Comparison of ENCODE assay signal across 8 cellular contexts in the genomic region with DNA sequence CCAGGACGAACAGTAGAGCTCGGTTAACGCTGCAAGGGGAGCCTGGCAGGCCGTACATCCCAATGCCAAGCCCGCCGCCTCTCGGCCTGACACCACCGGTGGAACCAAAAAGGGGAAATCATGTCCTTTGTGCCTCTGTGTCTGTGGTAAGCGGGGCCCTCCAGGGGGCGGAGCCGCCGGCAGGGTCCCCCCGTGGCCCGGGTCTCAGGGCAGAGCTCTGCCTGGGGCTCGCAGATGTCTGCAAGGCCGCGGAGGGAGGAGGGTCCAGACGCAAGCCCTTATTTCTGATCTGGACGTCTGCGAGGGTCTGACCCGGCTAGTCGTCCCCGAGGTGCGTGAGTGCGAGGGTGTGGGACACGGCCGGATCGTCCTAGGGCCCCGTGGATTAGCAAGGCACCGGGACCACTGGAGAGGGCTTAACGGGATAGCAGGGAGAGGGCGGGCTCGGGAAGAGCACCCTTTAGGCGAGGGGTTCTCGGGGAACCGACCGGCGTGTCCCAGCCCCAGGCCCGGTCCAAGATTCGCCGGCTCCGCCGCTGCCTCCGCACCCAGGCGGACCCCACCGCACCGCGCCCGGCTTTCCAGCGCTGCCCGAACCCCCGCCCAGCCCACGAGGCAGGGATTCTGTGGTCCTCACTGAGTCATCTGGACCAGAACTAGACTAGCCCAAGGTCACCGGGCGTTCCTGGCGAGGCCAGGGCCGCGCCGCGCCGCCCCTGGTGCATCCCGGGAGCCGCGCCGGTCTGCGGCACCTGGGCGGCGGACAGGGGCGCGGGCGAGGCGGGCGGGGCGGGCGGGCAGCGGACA. TPM values are rescaled to one million over a fixed set of nuclear protein-coding genes. Genes with fewer than 3 reads are reported as not detected.
DNase-seq lines count a peak whose midpoint lies in the region; ATAC-seq and TF ChIP-seq lines count a peak whose summit lies in the region.

No MANE protein-coding gene starts in this region.

- H3K36me3 Mint-ChIP-seq in chondrocyte (ENCODE audit: low read depth) = no peaks in the 10 kb centered on the region

- H4K20me1 ChIP-seq in BLaER1 = peaks cover 38% of the 10 kb centered on the region

- peak; percentile 32 for ATAC-seq in GM19455 (IDR thresholded peaks at IDR 0.05; ENCODE audit: unreplicated experiment)
- ATAC-seq in left colon = peak; percentile 4
- ATAC-seq in HG02970 (IDR thresholded peaks at IDR 0.05; ENCODE audit: low FRiP score, unreplicated experiment) = no peak

- DNase-seq in activated CD4-positive, CD25-positive, alpha-beta regulatory T cell treated with anti-CD3 and anti-CD28 coated beads, Interleukin-2, amount 50 U/mL, for 72 hours = peak; percentile 60
- DNase-seq in chondrocyte (ENCODE audit: low spot score) (peak; percentile 90), left colon (peak; percentile 44 to 61)
- peak; percentile 52 for DNase-seq in stimulated activated CD4-positive, alpha-beta T cell treated with anti-CD3 and anti-CD28 coated beads, Interleukin-1b, Interleukin-23, amount 100 ng/mL, for 48 hours

- peak; percentile 57 for TF ChIP-seq CTCF in chondrocyte (IDR thresholded peaks at IDR 0.05)

- peak overlapping the region; percentile 97 for H3K27ac Mint-ChIP-seq in chondrocyte (ENCODE audit: unreplicated experiment)

- H3K27ac ChIP-seq in BLaER1 = peak overlapping the region; percentile 98
- peak overlapping the region; percentile 81 for H3K27ac ChIP-seq in KOPT-K1 (ENCODE audit: low read depth, low read length, poor library complexity, severe bottlenecking)

- peak overlapping the region; percentile 98 for H3K9ac ChIP-seq in BLaER1

- no peaks in the 10 kb centered on the region for H3K9me3 Mint-ChIP-seq in chondrocyte (ENCODE audit: low read depth)

- no peaks in the 10 kb centered on the region for H3K9me3 ChIP-seq in BLaER1
- no peaks in the 10 kb centered on the region for H3K9me3 ChIP-seq in KOPT-K1 (ENCODE audit: insufficient read depth, low read length, poor library complexity, severe bottlenecking)

- H3K4me3 Mint-ChIP-seq in chondrocyte (ENCODE audit: unreplicated experiment) = peak overlapping the region; percentile 90

- H3K27me3 ChIP-seq in BLaER1 = no peaks in the 10 kb centered on the region

- H3K4me3 ChIP-seq in BLaER1 = peak overlapping the region; percentile 87

- H3K4me1 Mint-ChIP-seq in chondrocyte (ENCODE audit: low read depth) = peaks cover 21% of the 10 kb centered on the region

- H3K4me2 ChIP-seq in BLaER1 = peak overlapping the region; percentile 94

- H3K36me3 ChIP-seq in BLaER1 (peaks cover 14% of the 10 kb centered on the region), KOPT-K1 (ENCODE audit: insufficient read depth, low read length) (peaks cover 10% of the 10 kb centered on the region)

- intact Hi-C loops in left colon (cut with DNase I, micrococcal nuclease) = no loop called here

- H3K4me1 ChIP-seq in BLaER1 = peaks cover 34% of the 10 kb centered on the region

- H3K27me3 Mint-ChIP-seq in chondrocyte (ENCODE audit: low read depth) = no peaks in the 10 kb centered on the region

RNA-seq across cellular contexts. Expression of a gene that starts 0.9 kb away (rescaled TPM):
- total RNA-seq in chondrocyte = 24.9 to 28.1 TPM (median 26.7 TPM) in 3 replicates
- 10 to 100 TPM; 22.8 to 23.7 TPM for total RNA-seq in left colon
